16 cellular contexts compared by ENCODE assay signal in the genomic region with DNA sequence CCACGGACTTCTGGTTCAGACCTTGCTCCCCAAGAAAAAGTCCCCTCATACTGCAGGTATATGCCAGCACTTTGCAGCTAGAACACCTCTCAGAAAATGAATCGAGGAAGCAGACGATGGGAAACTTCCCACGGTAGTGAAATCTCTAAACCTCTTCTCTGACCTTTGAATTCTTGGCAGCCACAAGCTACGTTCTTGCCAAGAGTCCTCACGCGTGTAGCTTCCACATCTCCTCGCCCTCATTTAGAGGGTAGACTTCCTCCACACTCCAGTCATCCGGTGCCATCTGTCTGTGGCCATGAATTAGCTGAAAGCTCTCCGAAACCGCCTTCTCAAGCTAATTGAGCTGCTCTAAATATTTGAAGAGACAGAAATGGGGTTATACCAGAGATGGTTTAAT.
DNase-seq lines count a peak whose midpoint lies in the region; ATAC-seq and TF ChIP-seq lines count a peak whose summit lies in the region.
"Had no signal": no experiment of that assay in that cellular context is flagged by ENCODE, and none has a peak within 500 bp of the region (broad histone marks: within the 10 kb centered on the region; RNA-seq: fewer than 3 reads in every experiment).

No MANE protein-coding gene starts in this region.

- no peak; the same call in 1 of the 2 replicates for TF ChIP-seq CTCF in AG09319 (IDR thresholded peaks at IDR 0.05; ENCODE audit: low read depth, low read length)

- DNase-seq in AG09319 (ENCODE audit: extremely low read depth, low read depth) (peak; percentile 12), NCI-H1092 treated with DMSO at 0.1 percent for 48 hours (lab: John Stamatoyannopoulos, UW) (peak; percentile 61), dermis blood vessel endothelial cell (peak; percentile 59), myocyte (ENCODE audit: low read depth) (peak; percentile 15), NCI-H510A (lab: John Stamatoyannopoulos, UW) (no peak)
- DNase-seq in activated CD4-positive, alpha-beta T cell treated with anti-CD3 and anti-CD28 coated beads for 48 hours: no peak
- DNase-seq: activated CD4-positive, alpha-beta T cell treated with anti-CD3 and anti-CD28 coated beads, Interleukin-2, amount 10 ng/mL, durations not matched to agents 7 days and 5 days; activated naive CD8-positive, alpha-beta T cell treated with anti-CD3 and anti-CD28 coated beads for 36 hours; CD8-positive, alpha-beta memory T cell; endodermal cell; mammary epithelial cell; MM.1S; sigmoid colon; upper lobe of left lung had no signal

- no peak for ATAC-seq in HG02885 (IDR thresholded peaks at IDR 0.05; ENCODE audit: poor library complexity, unreplicated experiment)
- ATAC-seq in HG02840 (IDR thresholded peaks at IDR 0.05; ENCODE audit: low FRiP score, unreplicated experiment): no peak

Comparison
In these comparisons a context has a peak if more than half of its experiments do, and no peak if none do; other contexts are left out.
1. DNase-seq: peak in AG09319 (single experiment), NCI-H1092 treated with DMSO at 0.1 percent for 48 hours (single experiment), dermis blood vessel endothelial cell (single experiment) and myocyte (single experiment); none in activated CD4-positive, alpha-beta T cell treated with anti-CD3 and anti-CD28 coated beads for 48 hours (single experiment) and NCI-H510A (single experiment).